15 cellular contexts compared by ENCODE assay signal in genomic region chr14:38143651-38144505, GRCh38.
A peak's percentile ranks its signal among the peaks of the same experiment; 100 is the strongest.
DNase-seq lines count a peak whose midpoint lies in the region; ATAC-seq and TF ChIP-seq lines count a peak whose summit lies in the region.
"Had no signal": no experiment of that assay in that cellular context is flagged by ENCODE, and none has a peak within 500 bp of the region (broad histone marks: within the 10 kb centered on the region; RNA-seq: fewer than 3 reads in every experiment).

No MANE protein-coding gene starts in this region.

- H3K4me1 Mint-ChIP-seq in CD8-positive, alpha-beta T cell (ENCODE audit: low read depth) = no peaks in the 10 kb centered on the region
- H3K4me1 Mint-ChIP-seq: activated B cell treated with CpG ODN at 0.5 μM for 24 hours; activated T-helper 17 cell treated with anti-CD3 and anti-CD28 coated beads, Interleukin-2, amount 50 U/mL, for 72 hours had no signal

- peak; percentile 39 for DNase-seq in NCI-H1694 treated with DMSO at 0.1 percent for 48 hours (lab: John Stamatoyannopoulos, UW)
- no peak for DNase-seq in NCI-H1694 (lab: John Stamatoyannopoulos, UW)
- no peak for DNase-seq in SK-N-MC (ENCODE audit: low read depth, low spot score)
- peak in 1 of 2 donors; percentile 7 for DNase-seq in foreskin keratinocyte
- no peak for DNase-seq in thoracic aorta (ENCODE audit: low spot score)
- no peak for DNase-seq in CD8-positive, alpha-beta T cell
- no peak for DNase-seq in SHP77 treated with DMSO at 0.1 percent for 48 hours (lab: John Stamatoyannopoulos, UW)
- DNase-seq in NCI-H748 (lab: John Stamatoyannopoulos, UW; ENCODE audit: unreplicated experiment) = no peak
- DNase-seq: 8988T; activated B cell treated with CpG ODN at 0.5 μM for 24 hours; naive thymus-derived CD4-positive, alpha-beta T cell; NCI-H1417 treated with DMSO at 0.1 percent for 48 hours had no signal

- no peak overlapping the region for H3K4me3 Mint-ChIP-seq in CD8-positive, alpha-beta T cell
- H3K4me3 Mint-ChIP-seq: activated B cell treated with CpG ODN at 0.5 μM for 24 hours; activated T-helper 17 cell treated with anti-CD3 and anti-CD28 coated beads, Interleukin-2, amount 50 U/mL, for 72 hours; naive thymus-derived CD4-positive, alpha-beta T cell; stimulated activated naive CD8-positive, alpha-beta T cell treated with anti-CD3 and anti-CD28 coated beads, Interleukin-15, Interleukin-2, amounts not matched to agents 100 ng/mL and 50 ng/mL, for 24 hours had no signal

- POLR2A ChIA-PET in CD8-positive, alpha-beta T cell (lab: Charles Lee) = no interaction called here

- H3K36me3 ChIP-seq in SK-N-MC (ENCODE audit: insufficient read depth, low read length) (no peaks in the 10 kb centered on the region), thoracic aorta (no peaks in the 10 kb centered on the region)
- no peaks in the 10 kb centered on the region for H3K36me3 ChIP-seq in CD8-positive, alpha-beta T cell (ENCODE audit: insufficient read depth, low read length)

- no peaks in the 10 kb centered on the region for H3K9me3 ChIP-seq in SK-N-MC (ENCODE audit: low read depth, low read length)
- no peaks in the 10 kb centered on the region for H3K9me3 ChIP-seq in thoracic aorta
- H3K9me3 ChIP-seq in CD8-positive, alpha-beta T cell (ENCODE audit: low read length) = no peaks in the 10 kb centered on the region

- H3K27me3 ChIP-seq in foreskin keratinocyte (no peaks in the 10 kb centered on the region), thoracic aorta (replicated peaks; ENCODE audit: insufficient read depth) (no peaks in the 10 kb centered on the region)
- H3K27me3 ChIP-seq in CD8-positive, alpha-beta T cell (ENCODE audit: insufficient read depth, low read length) = no peaks in the 10 kb centered on the region

- intact Hi-C loops in CD8-positive, alpha-beta T cell (cut with DNase I, micrococcal nuclease) = no loop called here

- TF ChIP-seq CTCF in foreskin keratinocyte (conservative IDR thresholded peaks at IDR 0.05) (no peak), thoracic aorta (IDR thresholded peaks at IDR 0.05) (no peak)
- TF ChIP-seq CTCF in CD8-positive, alpha-beta T cell (IDR thresholded peaks at IDR 0.05) = no peak

- peak overlapping the region; percentile 73 for H3K4me3 ChIP-seq in SK-N-MC
- no peak overlapping the region for H3K4me3 ChIP-seq in thoracic aorta
- no peak overlapping the region for H3K4me3 ChIP-seq in CD8-positive, alpha-beta T cell (ENCODE audit: low read depth, low read length)
- H3K4me3 ChIP-seq: coronary artery had no signal

- H3K9ac ChIP-seq in SK-N-MC (ENCODE audit: insufficient read length) = peak overlapping the region; percentile 56

- peak; percentile 52 for ATAC-seq in foreskin keratinocyte
- peak; percentile 47 for ATAC-seq in thoracic aorta (ENCODE audit: insufficient number of reproducible peaks, low FRiP score, low read depth)
- no peak for ATAC-seq in CD8-positive, alpha-beta T cell
- ATAC-seq: activated T-helper 17 cell treated with anti-CD3 and anti-CD28 coated beads, Interleukin-2, amount 50 U/mL, for 72 hours; naive thymus-derived CD4-positive, alpha-beta T cell had no signal

- CTCF ChIA-PET in CD8-positive, alpha-beta T cell (lab: Charles Lee) = interaction anchor here (0.7 to 1.1 kb wide), 2 partner anchors 88 to 157 kb away, joined by 3 read pairs; no protein-coding TSS in a partner anchor

- no peak overlapping the region for H3K27ac Mint-ChIP-seq in CD8-positive, alpha-beta T cell
- H3K27ac Mint-ChIP-seq: activated B cell treated with CpG ODN at 0.5 μM for 24 hours; activated T-helper 17 cell treated with anti-CD3 and anti-CD28 coated beads, Interleukin-2, amount 50 U/mL, for 72 hours; stimulated activated naive CD8-positive, alpha-beta T cell treated with anti-CD3 and anti-CD28 coated beads, Interleukin-15, Interleukin-2, amounts not matched to agents 100 ng/mL and 50 ng/mL, for 24 hours had no signal

- no peaks in the 10 kb centered on the region for H3K4me1 ChIP-seq in foreskin keratinocyte
- H3K4me1 ChIP-seq in thoracic aorta (ENCODE audit: control insufficient read depth in 1 of 2, low read depth in 2 of 2) = peaks cover 6% of the 10 kb centered on the region in 2 donors
- H3K4me1 ChIP-seq in CD8-positive, alpha-beta T cell (ENCODE audit: insufficient read depth, low read length) = no peaks in the 10 kb centered on the region

- peak overlapping the region; percentile 90 for H3K27ac ChIP-seq in SK-N-MC
- no peak overlapping the region for H3K27ac ChIP-seq in foreskin keratinocyte
- no peak overlapping the region for H3K27ac ChIP-seq in thoracic aorta
- no peak overlapping the region for H3K27ac ChIP-seq in CD8-positive, alpha-beta T cell (ENCODE audit: low read depth, low read length)
- H3K27ac ChIP-seq: coronary artery had no signal

- no peaks in the 10 kb centered on the region for H3K9me3 Mint-ChIP-seq in CD8-positive, alpha-beta T cell
- H3K9me3 Mint-ChIP-seq: activated B cell treated with CpG ODN at 0.5 μM for 24 hours; stimulated activated naive CD8-positive, alpha-beta T cell treated with anti-CD3 and anti-CD28 coated beads, Interleukin-15, Interleukin-2, amounts not matched to agents 100 ng/mL and 50 ng/mL, for 24 hours had no signal

- no peaks in the 10 kb centered on the region for H3K27me3 Mint-ChIP-seq in CD8-positive, alpha-beta T cell (ENCODE audit: low read depth)
- H3K27me3 Mint-ChIP-seq: activated B cell treated with CpG ODN at 0.5 μM for 24 hours; activated T-helper 17 cell treated with anti-CD3 and anti-CD28 coated beads, Interleukin-2, amount 50 U/mL, for 72 hours; stimulated activated naive CD8-positive, alpha-beta T cell treated with anti-CD3 and anti-CD28 coated beads, Interleukin-15, Interleukin-2, amounts not matched to agents 100 ng/mL and 50 ng/mL, for 24 hours had no signal

- H3K36me3 Mint-ChIP-seq in CD8-positive, alpha-beta T cell = no peaks in the 10 kb centered on the region
- H3K36me3 Mint-ChIP-seq: naive thymus-derived CD4-positive, alpha-beta T cell had no signal
